Comparison of ENCODE assay signal across 17 cellular contexts in the genomic region with DNA sequence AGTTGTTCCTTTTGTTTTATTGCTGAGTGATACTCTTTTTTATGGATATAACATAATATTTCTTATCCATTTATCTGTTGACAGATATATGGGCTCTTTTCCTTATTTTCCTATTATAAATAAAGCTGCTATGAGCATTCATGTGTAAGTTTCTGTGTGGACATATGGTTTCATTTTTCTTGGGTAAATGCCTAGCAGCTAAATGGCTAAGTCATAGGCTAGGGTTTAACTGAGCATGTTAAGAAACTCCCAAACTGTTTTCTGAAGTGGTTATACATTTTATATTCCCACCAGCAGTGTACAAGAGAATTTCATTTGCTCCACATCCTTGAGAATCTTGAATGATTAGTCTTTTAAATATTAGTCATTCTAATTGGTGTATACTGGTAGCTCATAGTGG.
"Had no signal": no experiment of that assay in that cellular context is flagged by ENCODE, and none has a peak within 500 bp of the region (broad histone marks: within the 10 kb centered on the region; RNA-seq: fewer than 3 reads in every experiment).

No MANE protein-coding gene starts in this region.

- H3K27ac ChIP-seq: breast epithelium, dorsolateral prefrontal cortex, left ventricle myocardium inferior, suprapubic skin, upper lobe of right lung had no signal

- FAIRE-seq: kidney had no signal

- DNase-seq: activated CD4-positive, alpha-beta T cell treated with anti-CD3 and anti-CD28 coated beads, Interleukin-2, amount 50 U/mL, for 4 hours; activated CD4-positive, CD25-positive, alpha-beta regulatory T cell treated with anti-CD3 and anti-CD28 coated beads, Interleukin-2, amount 50 U/mL, for 72 hours; activated effector memory CD4-positive, alpha-beta T cell treated with anti-CD3 and anti-CD28 coated beads, Interleukin-2, amount 50 U/mL, for 16 hours; activated T-cell treated with anti-CD3 and anti-CD28 coated beads, Interleukin-2, amount 50 U/mL, for 24 hours; amygdala; dorsolateral prefrontal cortex; kidney; left ventricle myocardium inferior; natural killer cell; right cardiac atrium; stimulated activated CD4-positive, alpha-beta T cell treated with anti-CD3 and anti-CD28 coated beads, Interleukin-1b, Interleukin-23, amount 100 ng/mL, for 48 hours; upper lobe of right lung had no signal

- H3K36me3 Mint-ChIP-seq: activated naive CD4-positive, alpha-beta T cell treated with anti-CD3 and anti-CD28 coated beads, Interleukin-2, amount 50 U/mL, for 72 hours; memory B cell; natural killer cell; stimulated activated memory B cell treated with anti-CD40 and anti-IgM and Interleukin-4, amounts not matched to agents 10 μg/mL and 1 μg/mL and 100 μg/mL, for 72 hours had no signal

- H3K27ac Mint-ChIP-seq: activated naive CD4-positive, alpha-beta T cell treated with anti-CD3 and anti-CD28 coated beads, Interleukin-2, amount 50 U/mL, for 72 hours; activated T-cell treated with anti-CD3 and anti-CD28 coated beads, Interleukin-2, amount 50 U/mL, for 24 hours; memory B cell; natural killer cell; stimulated activated memory B cell treated with anti-CD40 and anti-IgM and Interleukin-4, amounts not matched to agents 10 μg/mL and 1 μg/mL and 100 μg/mL, for 72 hours had no signal

- H3K27me3 ChIP-seq: breast epithelium, dorsolateral prefrontal cortex, suprapubic skin, upper lobe of right lung had no signal

- H3K27me3 Mint-ChIP-seq: activated T-cell treated with anti-CD3 and anti-CD28 coated beads, Interleukin-2, amount 50 U/mL, for 24 hours; memory B cell; stimulated activated memory B cell treated with anti-CD40 and anti-IgM and Interleukin-4, amounts not matched to agents 10 μg/mL and 1 μg/mL and 100 μg/mL, for 72 hours had no signal

- H3K4me1 ChIP-seq: breast epithelium, left ventricle myocardium inferior, suprapubic skin, upper lobe of right lung had no signal

- H3K4me3 Mint-ChIP-seq: activated T-cell treated with anti-CD3 and anti-CD28 coated beads, Interleukin-2, amount 50 U/mL, for 24 hours; memory B cell; natural killer cell; stimulated activated memory B cell treated with anti-CD40 and anti-IgM and Interleukin-4, amounts not matched to agents 10 μg/mL and 1 μg/mL and 100 μg/mL, for 72 hours had no signal

- H3K36me3 ChIP-seq: left ventricle myocardium inferior, suprapubic skin, upper lobe of right lung had no signal

- H3K4me1 Mint-ChIP-seq: memory B cell; natural killer cell; stimulated activated memory B cell treated with anti-CD40 and anti-IgM and Interleukin-4, amounts not matched to agents 10 μg/mL and 1 μg/mL and 100 μg/mL, for 72 hours had no signal

- H3K9me3 ChIP-seq: breast epithelium, left ventricle myocardium inferior, suprapubic skin, upper lobe of right lung had no signal

- ATAC-seq: activated naive CD4-positive, alpha-beta T cell treated with anti-CD3 and anti-CD28 coated beads, Interleukin-2, amount 50 U/mL, for 72 hours; natural killer cell; right cardiac atrium; stimulated activated memory B cell treated with anti-CD40 and anti-IgM and Interleukin-4, amounts not matched to agents 10 μg/mL and 1 μg/mL and 100 μg/mL, for 72 hours; upper lobe of right lung had no signal

- H3K4me3 ChIP-seq: breast epithelium, dorsolateral prefrontal cortex, left ventricle myocardium inferior, suprapubic skin, upper lobe of right lung had no signal
